ENCODE assay signal across 1 cellular context in genomic region chr17:57985675-57985974, GRCh38.
TF ChIP-seq lines count a peak whose summit lies in the region.

No MANE protein-coding gene starts in this region.

TF ChIP-seq in HEK293, 187 proteins besides CTCF, POLR2A, EP300 and RAD21 (continued from another document and continues in another):
- 0 out of 2 replicates have a peak, but pooled peaks have one; percentile 63 for TF ChIP-seq MEIS1 (CRISPR knock-in tag; IDR thresholded peaks at IDR 0.05; ENCODE audit: borderline replicate concordance)
- no peak for TF ChIP-seq ZBTB20 (tag by site-specific recombination; IDR thresholded peaks at IDR 0.05)
- no peak for TF ChIP-seq ZNF560 (tag by site-specific recombination; IDR thresholded peaks at IDR 0.05; ENCODE audit: borderline replicate concordance)
- TF ChIP-seq SP7 (tag by site-specific recombination; IDR thresholded peaks at IDR 0.05): peak; percentile 59; the same call in 1 of the 2 replicates
- TF ChIP-seq ZNF76 (tag by site-specific recombination; IDR thresholded peaks at IDR 0.05; ENCODE audit: borderline replicate concordance, low read depth): no peak
- no peak for TF ChIP-seq ZNF555 (tag by site-specific recombination; conservative IDR thresholded peaks at IDR 0.05)
- TF ChIP-seq, protein P1, sequence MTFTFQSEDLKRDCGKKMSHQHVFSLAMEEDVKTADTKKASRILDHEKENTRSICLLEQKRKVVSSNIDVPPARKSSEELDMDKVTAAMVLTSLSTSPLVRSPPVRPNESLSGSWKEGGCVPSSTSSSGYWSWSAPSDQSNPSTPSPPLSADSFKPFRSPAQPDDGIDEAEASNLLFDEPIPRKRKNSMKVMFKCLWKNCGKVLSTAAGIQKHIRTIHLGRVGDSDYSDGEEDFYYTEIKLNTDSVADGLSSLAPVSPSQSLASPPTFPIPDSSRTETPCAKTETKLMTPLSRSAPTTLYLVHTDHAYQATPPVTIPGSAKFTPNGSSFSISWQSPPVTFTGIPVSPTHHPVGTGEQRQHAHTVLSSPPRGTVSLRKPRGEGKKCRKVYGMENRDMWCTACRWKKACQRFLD (tag by site-specific recombination; IDR thresholded peaks at IDR 0.05): no peak
- peak; percentile 51; the same call in 1 of the 2 replicates for TF ChIP-seq ZSCAN30 (tag by site-specific recombination; IDR thresholded peaks at IDR 0.05)
- no peak for TF ChIP-seq ZNF19 (tag by site-specific recombination; IDR thresholded peaks at IDR 0.05; ENCODE audit: low read depth)
- TF ChIP-seq GFI1B (tag by site-specific recombination; IDR thresholded peaks at IDR 0.05): peak; percentile 56; the same call in 1 of the 2 replicates
- no peak for TF ChIP-seq ZNF548 (tag by site-specific recombination; IDR thresholded peaks at IDR 0.05)
- TF ChIP-seq ZNF174 (tag by site-specific recombination; IDR thresholded peaks at IDR 0.05): no peak
- no peak for TF ChIP-seq ZNF561 (tag by site-specific recombination; IDR thresholded peaks at IDR 0.05; ENCODE audit: borderline replicate concordance)
- TF ChIP-seq KLF10 (tag by site-specific recombination; IDR thresholded peaks at IDR 0.05): 0 out of 2 replicates have a peak, but pooled peaks have one; percentile 37
- TF ChIP-seq ZNF114 (tag by site-specific recombination; IDR thresholded peaks at IDR 0.05): no peak
- peak; percentile 75 for TF ChIP-seq ZNF629 (tag by site-specific recombination; IDR thresholded peaks at IDR 0.05)
- TF ChIP-seq, protein P2, sequence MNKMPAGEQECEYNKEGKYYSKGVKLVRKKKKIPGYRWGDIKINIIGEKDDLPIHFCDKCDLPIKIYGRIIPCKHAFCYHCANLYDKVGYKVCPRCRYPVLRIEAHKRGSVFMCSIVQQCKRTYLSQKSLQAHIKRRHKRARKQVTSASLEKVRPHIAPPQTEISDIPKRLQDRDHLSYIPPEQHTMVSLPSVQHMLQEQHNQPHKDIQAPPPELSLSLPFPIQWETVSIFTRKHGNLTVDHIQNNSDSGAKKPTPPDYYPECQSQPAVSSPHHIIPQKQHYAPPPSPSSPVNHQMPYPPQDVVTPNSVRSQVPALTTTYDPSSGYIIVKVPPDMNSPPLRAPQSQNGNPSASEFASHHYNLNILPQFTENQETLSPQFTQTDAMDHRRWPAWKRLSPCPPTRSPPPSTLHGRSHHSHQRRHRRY (tag by site-specific recombination; IDR thresholded peaks at IDR 0.05): no peak
- TF ChIP-seq HIC1 (tag by site-specific recombination; IDR thresholded peaks at IDR 0.05): peak; percentile 77; the same call in 1 of the 2 replicates
- TF ChIP-seq IKZF3 (tag by site-specific recombination; IDR thresholded peaks at IDR 0.05): peak; percentile 74
- no peak for TF ChIP-seq ZNF585B (tag by site-specific recombination; IDR thresholded peaks at IDR 0.05)
- TF ChIP-seq ZNF664 (tag by site-specific recombination; IDR thresholded peaks at IDR 0.05): no peak
- TF ChIP-seq ZNF792 (tag by site-specific recombination; IDR thresholded peaks at IDR 0.05): no peak
- TF ChIP-seq ZNF692 (tag by site-specific recombination; IDR thresholded peaks at IDR 0.05): peak; percentile 33; the same call in 1 of the 2 replicates
- TF ChIP-seq, protein P3, sequence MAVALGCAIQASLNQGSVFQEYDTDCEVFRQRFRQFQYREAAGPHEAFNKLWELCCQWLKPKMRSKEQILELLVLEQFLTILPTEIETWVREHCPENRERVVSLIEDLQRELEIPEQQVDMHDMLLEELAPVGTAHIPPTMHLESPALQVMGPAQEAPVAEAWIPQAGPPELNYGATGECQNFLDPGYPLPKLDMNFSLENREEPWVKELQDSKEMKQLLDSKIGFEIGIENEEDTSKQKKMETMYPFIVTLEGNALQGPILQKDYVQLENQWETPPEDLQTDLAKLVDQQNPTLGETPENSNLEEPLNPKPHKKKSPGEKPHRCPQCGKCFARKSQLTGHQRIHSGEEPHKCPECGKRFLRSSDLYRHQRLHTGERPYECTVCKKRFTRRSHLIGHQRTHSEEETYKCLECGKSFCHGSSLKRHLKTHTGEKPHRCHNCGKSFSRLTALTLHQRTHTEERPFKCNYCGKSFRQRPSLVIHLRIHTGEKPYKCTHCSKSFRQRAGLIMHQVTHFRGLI (tag by site-specific recombination; IDR thresholded peaks at IDR 0.05): 0 out of 2 replicates have a peak, but pooled peaks have one; percentile 16
- no peak for TF ChIP-seq ZBTB49 (tag by site-specific recombination; IDR thresholded peaks at IDR 0.05; ENCODE audit: low read depth)
- TF ChIP-seq, protein P4, sequence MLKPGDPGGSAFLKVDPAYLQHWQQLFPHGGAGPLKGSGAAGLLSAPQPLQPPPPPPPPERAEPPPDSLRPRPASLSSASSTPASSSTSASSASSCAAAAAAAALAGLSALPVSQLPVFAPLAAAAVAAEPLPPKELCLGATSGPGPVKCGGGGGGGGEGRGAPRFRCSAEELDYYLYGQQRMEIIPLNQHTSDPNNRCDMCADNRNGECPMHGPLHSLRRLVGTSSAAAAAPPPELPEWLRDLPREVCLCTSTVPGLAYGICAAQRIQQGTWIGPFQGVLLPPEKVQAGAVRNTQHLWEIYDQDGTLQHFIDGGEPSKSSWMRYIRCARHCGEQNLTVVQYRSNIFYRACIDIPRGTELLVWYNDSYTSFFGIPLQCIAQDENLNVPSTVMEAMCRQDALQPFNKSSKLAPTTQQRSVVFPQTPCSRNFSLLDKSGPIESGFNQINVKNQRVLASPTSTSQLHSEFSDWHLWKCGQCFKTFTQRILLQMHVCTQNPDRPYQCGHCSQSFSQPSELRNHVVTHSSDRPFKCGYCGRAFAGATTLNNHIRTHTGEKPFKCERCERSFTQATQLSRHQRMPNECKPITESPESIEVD (tag by site-specific recombination; IDR thresholded peaks at IDR 0.05): peak; percentile 92
- TF ChIP-seq MZF1 (tag by site-specific recombination; IDR thresholded peaks at IDR 0.05; ENCODE audit: borderline replicate concordance): no peak
- TF ChIP-seq ZNF404 (tag by site-specific recombination; IDR thresholded peaks at IDR 0.05): no peak
- TF ChIP-seq ZNF544 (tag by site-specific recombination; IDR thresholded peaks at IDR 0.05): no peak
- TF ChIP-seq ZNF600 (tag by site-specific recombination; IDR thresholded peaks at IDR 0.05): peak; percentile 87
- no peak for TF ChIP-seq SALL2 (tag by site-specific recombination; IDR thresholded peaks at IDR 0.05; ENCODE audit: borderline replicate concordance)
- peak; percentile 64; the same call in 1 of the 2 replicates for TF ChIP-seq PRDM10 (tag by site-specific recombination; IDR thresholded peaks at IDR 0.05)
- TF ChIP-seq, protein P5, sequence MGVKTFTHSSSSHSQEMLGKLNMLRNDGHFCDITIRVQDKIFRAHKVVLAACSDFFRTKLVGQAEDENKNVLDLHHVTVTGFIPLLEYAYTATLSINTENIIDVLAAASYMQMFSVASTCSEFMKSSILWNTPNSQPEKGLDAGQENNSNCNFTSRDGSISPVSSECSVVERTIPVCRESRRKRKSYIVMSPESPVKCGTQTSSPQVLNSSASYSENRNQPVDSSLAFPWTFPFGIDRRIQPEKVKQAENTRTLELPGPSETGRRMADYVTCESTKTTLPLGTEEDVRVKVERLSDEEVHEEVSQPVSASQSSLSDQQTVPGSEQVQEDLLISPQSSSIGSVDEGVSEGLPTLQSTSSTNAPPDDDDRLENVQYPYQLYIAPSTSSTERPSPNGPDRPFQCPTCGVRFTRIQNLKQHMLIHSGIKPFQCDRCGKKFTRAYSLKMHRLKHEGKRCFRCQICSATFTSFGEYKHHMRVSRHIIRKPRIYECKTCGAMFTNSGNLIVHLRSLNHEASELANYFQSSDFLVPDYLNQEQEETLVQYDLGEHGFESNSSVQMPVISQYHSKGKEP (tag by site-specific recombination; IDR thresholded peaks at IDR 0.05): peak; percentile 9; the same call in 1 of the 2 replicates
- peak; percentile 62 for TF ChIP-seq ZEB2 (tag by site-specific recombination; IDR thresholded peaks at IDR 0.05)
- TF ChIP-seq ZNF843 (tag by site-specific recombination; IDR thresholded peaks at IDR 0.05): peak; percentile 63; the same call in 1 of the 2 replicates
- TF ChIP-seq ZNF654 (tag by site-specific recombination; IDR thresholded peaks at IDR 0.05; ENCODE audit: low read depth): peak; percentile 5; the same call in 1 of the 2 replicates
- no peak for TF ChIP-seq ZNF23 (tag by site-specific recombination; IDR thresholded peaks at IDR 0.05; ENCODE audit: borderline replicate concordance)
- TF ChIP-seq ZNF580 (tag by site-specific recombination; IDR thresholded peaks at IDR 0.05): peak; percentile 51; the same call in 1 of the 2 replicates
- TF ChIP-seq ZNF132 (tag by site-specific recombination; IDR thresholded peaks at IDR 0.05; ENCODE audit: borderline replicate concordance): no peak
- no peak for TF ChIP-seq KLF16 (tag by site-specific recombination; IDR thresholded peaks at IDR 0.05)
- peak; percentile 52 for TF ChIP-seq ZXDB (tag by site-specific recombination; IDR thresholded peaks at IDR 0.05)
- TF ChIP-seq BCL11A (tag by site-specific recombination; IDR thresholded peaks at IDR 0.05; ENCODE audit: low read depth): 0 out of 2 replicates have a peak, but pooled peaks have one; percentile 33
- no peak for TF ChIP-seq ZFP41 (tag by site-specific recombination; IDR thresholded peaks at IDR 0.05; ENCODE audit: borderline replicate concordance)
- TF ChIP-seq OSR2 (tag by site-specific recombination; IDR thresholded peaks at IDR 0.05): peak; percentile 48; the same call in 1 of the 2 replicates
